In the genomic region with DNA sequence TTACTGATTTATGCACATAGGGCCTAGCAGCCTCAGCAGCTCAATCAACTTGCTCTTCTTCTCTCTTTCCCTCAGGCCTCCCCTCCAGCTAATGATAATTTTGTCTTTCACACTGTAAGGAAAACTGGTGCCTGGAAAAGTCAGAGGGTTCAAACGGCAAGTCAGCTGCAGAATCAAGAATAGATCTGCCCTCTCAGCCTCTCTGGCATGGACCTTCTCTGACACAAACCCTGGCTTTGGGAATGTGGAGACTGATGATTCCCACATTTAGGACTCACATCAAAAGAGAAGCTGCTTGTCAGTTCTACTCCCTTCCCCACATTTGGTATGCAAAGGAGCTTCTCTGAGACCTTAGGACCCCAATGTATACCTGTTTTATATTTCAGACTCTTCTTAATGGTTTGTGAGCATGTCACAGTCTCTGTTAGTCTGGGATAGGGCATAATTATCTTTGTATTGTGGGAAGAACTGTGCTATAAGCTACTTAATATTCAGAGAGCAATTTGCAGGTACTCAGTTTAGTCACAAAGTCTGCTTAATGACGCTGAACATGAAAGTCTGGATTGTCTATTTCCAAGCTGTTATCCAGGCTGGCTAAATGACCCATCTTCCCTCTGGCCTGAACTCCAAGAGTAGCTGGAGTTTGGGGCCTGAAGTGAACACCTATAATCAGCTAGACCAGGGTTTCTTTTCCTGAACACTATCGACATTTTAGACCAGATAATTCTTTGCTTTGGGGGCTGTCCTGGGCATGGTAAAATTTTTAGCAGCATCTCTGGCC, we compare ENCODE assay signal across 1 cellular context.
TF ChIP-seq lines count a peak whose summit lies in the region.

No MANE protein-coding gene starts in this region.

TF ChIP-seq in WTC11, 78 proteins besides CTCF, POLR2A, EP300 and RAD21 (continued from another document):
- TF ChIP-seq, protein P1, sequence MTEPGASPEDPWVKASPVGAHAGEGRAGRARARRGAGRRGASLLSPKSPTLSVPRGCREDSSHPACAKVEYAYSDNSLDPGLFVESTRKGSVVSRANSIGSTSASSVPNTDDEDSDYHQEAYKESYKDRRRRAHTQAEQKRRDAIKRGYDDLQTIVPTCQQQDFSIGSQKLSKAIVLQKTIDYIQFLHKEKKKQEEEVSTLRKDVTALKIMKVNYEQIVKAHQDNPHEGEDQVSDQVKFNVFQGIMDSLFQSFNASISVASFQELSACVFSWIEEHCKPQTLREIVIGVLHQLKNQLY (CRISPR knock-in tag; IDR thresholded peaks at IDR 0.05): no peak
- TF ChIP-seq EMX1 (CRISPR knock-in tag; IDR thresholded peaks at IDR 0.05): no peak
- no peak for TF ChIP-seq OVOL2 (CRISPR knock-in tag; IDR thresholded peaks at IDR 0.05; ENCODE audit: borderline replicate concordance)
- TF ChIP-seq, protein P2, sequence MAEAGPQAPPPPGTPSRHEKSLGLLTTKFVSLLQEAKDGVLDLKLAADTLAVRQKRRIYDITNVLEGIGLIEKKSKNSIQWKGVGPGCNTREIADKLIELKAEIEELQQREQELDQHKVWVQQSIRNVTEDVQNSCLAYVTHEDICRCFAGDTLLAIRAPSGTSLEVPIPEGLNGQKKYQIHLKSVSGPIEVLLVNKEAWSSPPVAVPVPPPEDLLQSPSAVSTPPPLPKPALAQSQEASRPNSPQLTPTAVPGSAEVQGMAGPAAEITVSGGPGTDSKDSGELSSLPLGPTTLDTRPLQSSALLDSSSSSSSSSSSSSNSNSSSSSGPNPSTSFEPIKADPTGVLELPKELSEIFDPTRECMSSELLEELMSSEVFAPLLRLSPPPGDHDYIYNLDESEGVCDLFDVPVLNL (CRISPR knock-in tag; IDR thresholded peaks at IDR 0.05; ENCODE audit: borderline replicate concordance, low read depth): no peak
- TF ChIP-seq CREM (CRISPR knock-in tag; IDR thresholded peaks at IDR 0.05): no peak
- TF ChIP-seq ESRRA (CRISPR knock-in tag; IDR thresholded peaks at IDR 0.05; ENCODE audit: borderline replicate concordance): no peak
- no peak for TF ChIP-seq FOXJ3 (CRISPR knock-in tag; IDR thresholded peaks at IDR 0.05; ENCODE audit: borderline replicate concordance)
- TF ChIP-seq IRF2 (CRISPR knock-in tag; IDR thresholded peaks at IDR 0.05; ENCODE audit: borderline replicate concordance, low read depth): no peak
- no peak for TF ChIP-seq NFATC4 (CRISPR knock-in tag; IDR thresholded peaks at IDR 0.05)
